Comparison of ENCODE assay signal across 1 cellular context in genomic region chr2:227394403-227394802, GRCh38.
TF ChIP-seq lines count a peak whose summit lies in the region.

No MANE protein-coding gene starts in this region.

TF ChIP-seq in IMR-90, 13 proteins besides CTCF, POLR2A, EP300 and RAD21:
- TF ChIP-seq MAFK (IDR thresholded peaks at IDR 0.05; ENCODE audit: low read depth, low read length): no peak
- TF ChIP-seq CEBPB (IDR thresholded peaks at IDR 0.05; ENCODE audit: low read depth, low read length): no peak
- TF ChIP-seq NFE2L2 (IDR thresholded peaks at IDR 0.05; ENCODE audit: low read depth, low read length): no peak
- TF ChIP-seq CHD1 (IDR thresholded peaks at IDR 0.05; ENCODE audit: low read depth, low read length): no peak
- no peak for TF ChIP-seq RCOR1 (IDR thresholded peaks at IDR 0.05; ENCODE audit: insufficient replicate concordance, low read length)
- no peak for TF ChIP-seq BHLHE40 (IDR thresholded peaks at IDR 0.05; ENCODE audit: low read depth, low read length)
- TF ChIP-seq SMC3 (IDR thresholded peaks at IDR 0.05; ENCODE audit: low read depth, low read length): no peak
- TF ChIP-seq RFX5 (IDR thresholded peaks at IDR 0.05; ENCODE audit: low read depth, low read length): no peak
- TF ChIP-seq FOS (IDR thresholded peaks at IDR 0.05; ENCODE audit: low read depth, low read length): no peak
- no peak for TF ChIP-seq USF2 (IDR thresholded peaks at IDR 0.05; ENCODE audit: low read depth, low read length)
- TF ChIP-seq MAZ (IDR thresholded peaks at IDR 0.05; ENCODE audit: borderline replicate concordance, low read depth, low read length): no peak
- TF ChIP-seq MXI1 (IDR thresholded peaks at IDR 0.05; ENCODE audit: borderline replicate concordance, low read depth, low read length): no peak
TF ChIP-seq in IMR-90: peak in this region for 0.
